In the genomic region with DNA sequence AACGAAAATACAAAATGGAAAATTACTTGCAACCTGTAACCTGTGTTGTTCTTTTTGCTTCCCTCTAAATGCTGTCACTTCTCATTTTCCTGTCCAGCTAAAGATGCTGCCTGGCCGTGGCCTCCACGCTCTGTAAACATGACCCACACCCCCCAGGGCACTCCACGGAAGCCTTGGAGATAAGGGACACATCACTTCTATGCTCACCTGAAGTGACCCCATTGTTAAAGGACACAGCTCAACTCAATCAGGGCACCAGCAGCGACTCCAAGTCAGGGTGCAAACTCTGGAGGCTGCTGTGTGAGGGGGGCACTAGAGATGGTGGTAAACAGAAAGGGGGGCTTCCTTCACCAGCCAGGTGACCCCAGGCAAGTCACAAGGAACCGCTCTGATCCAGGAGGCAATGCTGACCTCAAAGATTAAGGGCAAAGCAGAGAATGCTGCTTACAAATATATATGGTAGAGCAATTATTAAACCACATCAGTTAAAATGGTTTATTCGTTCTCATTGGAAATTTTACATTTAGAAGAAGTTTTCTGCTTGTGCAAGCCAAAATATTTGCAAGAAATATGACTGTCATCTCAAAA, we compare ENCODE assay signal across 1 cellular context.
TF ChIP-seq lines count a peak whose summit lies in the region.

No MANE protein-coding gene starts in this region.

TF ChIP-seq in WTC11, 78 proteins besides CTCF, POLR2A, EP300 and RAD21:
- no peak for TF ChIP-seq CREM (CRISPR knock-in tag; IDR thresholded peaks at IDR 0.05)
- TF ChIP-seq, protein P1, sequence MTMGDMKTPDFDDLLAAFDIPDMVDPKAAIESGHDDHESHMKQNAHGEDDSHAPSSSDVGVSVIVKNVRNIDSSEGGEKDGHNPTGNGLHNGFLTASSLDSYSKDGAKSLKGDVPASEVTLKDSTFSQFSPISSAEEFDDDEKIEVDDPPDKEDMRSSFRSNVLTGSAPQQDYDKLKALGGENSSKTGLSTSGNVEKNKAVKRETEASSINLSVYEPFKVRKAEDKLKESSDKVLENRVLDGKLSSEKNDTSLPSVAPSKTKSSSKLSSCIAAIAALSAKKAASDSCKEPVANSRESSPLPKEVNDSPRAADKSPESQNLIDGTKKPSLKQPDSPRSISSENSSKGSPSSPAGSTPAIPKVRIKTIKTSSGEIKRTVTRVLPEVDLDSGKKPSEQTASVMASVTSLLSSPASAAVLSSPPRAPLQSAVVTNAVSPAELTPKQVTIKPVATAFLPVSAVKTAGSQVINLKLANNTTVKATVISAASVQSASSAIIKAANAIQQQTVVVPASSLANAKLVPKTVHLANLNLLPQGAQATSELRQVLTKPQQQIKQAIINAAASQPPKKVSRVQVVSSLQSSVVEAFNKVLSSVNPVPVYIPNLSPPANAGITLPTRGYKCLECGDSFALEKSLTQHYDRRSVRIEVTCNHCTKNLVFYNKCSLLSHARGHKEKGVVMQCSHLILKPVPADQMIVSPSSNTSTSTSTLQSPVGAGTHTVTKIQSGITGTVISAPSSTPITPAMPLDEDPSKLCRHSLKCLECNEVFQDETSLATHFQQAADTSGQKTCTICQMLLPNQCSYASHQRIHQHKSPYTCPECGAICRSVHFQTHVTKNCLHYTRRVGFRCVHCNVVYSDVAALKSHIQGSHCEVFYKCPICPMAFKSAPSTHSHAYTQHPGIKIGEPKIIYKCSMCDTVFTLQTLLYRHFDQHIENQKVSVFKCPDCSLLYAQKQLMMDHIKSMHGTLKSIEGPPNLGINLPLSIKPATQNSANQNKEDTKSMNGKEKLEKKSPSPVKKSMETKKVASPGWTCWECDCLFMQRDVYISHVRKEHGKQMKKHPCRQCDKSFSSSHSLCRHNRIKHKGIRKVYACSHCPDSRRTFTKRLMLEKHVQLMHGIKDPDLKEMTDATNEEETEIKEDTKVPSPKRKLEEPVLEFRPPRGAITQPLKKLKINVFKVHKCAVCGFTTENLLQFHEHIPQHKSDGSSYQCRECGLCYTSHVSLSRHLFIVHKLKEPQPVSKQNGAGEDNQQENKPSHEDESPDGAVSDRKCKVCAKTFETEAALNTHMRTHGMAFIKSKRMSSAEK (CRISPR knock-in tag; IDR thresholded peaks at IDR 0.05; ENCODE audit: borderline replicate concordance) = no peak
- TF ChIP-seq ELF4 (CRISPR knock-in tag; IDR thresholded peaks at IDR 0.05; ENCODE audit: low read depth) = no peak
- no peak for TF ChIP-seq NFATC4 (CRISPR knock-in tag; IDR thresholded peaks at IDR 0.05)
- TF ChIP-seq, protein P2, sequence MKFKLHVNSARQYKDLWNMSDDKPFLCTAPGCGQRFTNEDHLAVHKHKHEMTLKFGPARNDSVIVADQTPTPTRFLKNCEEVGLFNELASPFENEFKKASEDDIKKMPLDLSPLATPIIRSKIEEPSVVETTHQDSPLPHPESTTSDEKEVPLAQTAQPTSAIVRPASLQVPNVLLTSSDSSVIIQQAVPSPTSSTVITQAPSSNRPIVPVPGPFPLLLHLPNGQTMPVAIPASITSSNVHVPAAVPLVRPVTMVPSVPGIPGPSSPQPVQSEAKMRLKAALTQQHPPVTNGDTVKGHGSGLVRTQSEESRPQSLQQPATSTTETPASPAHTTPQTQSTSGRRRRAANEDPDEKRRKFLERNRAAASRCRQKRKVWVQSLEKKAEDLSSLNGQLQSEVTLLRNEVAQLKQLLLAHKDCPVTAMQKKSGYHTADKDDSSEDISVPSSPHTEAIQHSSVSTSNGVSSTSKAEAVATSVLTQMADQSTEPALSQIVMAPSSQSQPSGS (CRISPR knock-in tag; IDR thresholded peaks at IDR 0.05; ENCODE audit: borderline replicate concordance, low read depth) = no peak
- TF ChIP-seq NFYB (CRISPR knock-in tag; conservative IDR thresholded peaks at IDR 0.05; ENCODE audit: low read depth) = no peak
- no peak for TF ChIP-seq ZBTB21 (CRISPR knock-in tag; IDR thresholded peaks at IDR 0.05; ENCODE audit: borderline replicate concordance)
- TF ChIP-seq ESRRA (CRISPR knock-in tag; IDR thresholded peaks at IDR 0.05; ENCODE audit: borderline replicate concordance) = no peak
- TF ChIP-seq NR1H2 (CRISPR knock-in tag; IDR thresholded peaks at IDR 0.05) = no peak
- TF ChIP-seq, protein P3, sequence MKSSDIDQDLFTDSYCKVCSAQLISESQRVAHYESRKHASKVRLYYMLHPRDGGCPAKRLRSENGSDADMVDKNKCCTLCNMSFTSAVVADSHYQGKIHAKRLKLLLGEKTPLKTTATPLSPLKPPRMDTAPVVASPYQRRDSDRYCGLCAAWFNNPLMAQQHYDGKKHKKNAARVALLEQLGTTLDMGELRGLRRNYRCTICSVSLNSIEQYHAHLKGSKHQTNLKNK (CRISPR knock-in tag; IDR thresholded peaks at IDR 0.05) = no peak
- TF ChIP-seq, protein P4, sequence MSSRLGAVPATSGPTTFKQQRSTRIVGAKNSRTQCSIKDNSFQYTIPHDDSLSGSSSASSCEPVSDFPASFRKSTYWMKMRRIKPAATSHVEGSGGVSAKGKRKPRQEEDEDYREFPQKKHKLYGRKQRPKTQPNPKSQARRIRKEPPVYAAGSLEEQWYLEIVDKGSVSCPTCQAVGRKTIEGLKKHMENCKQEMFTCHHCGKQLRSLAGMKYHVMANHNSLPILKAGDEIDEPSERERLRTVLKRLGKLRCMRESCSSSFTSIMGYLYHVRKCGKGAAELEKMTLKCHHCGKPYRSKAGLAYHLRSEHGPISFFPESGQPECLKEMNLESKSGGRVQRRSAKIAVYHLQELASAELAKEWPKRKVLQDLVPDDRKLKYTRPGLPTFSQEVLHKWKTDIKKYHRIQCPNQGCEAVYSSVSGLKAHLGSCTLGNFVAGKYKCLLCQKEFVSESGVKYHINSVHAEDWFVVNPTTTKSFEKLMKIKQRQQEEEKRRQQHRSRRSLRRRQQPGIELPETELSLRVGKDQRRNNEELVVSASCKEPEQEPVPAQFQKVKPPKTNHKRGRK (CRISPR knock-in tag; IDR thresholded peaks at IDR 0.05; ENCODE audit: borderline replicate concordance) = no peak
- TF ChIP-seq, protein P5, sequence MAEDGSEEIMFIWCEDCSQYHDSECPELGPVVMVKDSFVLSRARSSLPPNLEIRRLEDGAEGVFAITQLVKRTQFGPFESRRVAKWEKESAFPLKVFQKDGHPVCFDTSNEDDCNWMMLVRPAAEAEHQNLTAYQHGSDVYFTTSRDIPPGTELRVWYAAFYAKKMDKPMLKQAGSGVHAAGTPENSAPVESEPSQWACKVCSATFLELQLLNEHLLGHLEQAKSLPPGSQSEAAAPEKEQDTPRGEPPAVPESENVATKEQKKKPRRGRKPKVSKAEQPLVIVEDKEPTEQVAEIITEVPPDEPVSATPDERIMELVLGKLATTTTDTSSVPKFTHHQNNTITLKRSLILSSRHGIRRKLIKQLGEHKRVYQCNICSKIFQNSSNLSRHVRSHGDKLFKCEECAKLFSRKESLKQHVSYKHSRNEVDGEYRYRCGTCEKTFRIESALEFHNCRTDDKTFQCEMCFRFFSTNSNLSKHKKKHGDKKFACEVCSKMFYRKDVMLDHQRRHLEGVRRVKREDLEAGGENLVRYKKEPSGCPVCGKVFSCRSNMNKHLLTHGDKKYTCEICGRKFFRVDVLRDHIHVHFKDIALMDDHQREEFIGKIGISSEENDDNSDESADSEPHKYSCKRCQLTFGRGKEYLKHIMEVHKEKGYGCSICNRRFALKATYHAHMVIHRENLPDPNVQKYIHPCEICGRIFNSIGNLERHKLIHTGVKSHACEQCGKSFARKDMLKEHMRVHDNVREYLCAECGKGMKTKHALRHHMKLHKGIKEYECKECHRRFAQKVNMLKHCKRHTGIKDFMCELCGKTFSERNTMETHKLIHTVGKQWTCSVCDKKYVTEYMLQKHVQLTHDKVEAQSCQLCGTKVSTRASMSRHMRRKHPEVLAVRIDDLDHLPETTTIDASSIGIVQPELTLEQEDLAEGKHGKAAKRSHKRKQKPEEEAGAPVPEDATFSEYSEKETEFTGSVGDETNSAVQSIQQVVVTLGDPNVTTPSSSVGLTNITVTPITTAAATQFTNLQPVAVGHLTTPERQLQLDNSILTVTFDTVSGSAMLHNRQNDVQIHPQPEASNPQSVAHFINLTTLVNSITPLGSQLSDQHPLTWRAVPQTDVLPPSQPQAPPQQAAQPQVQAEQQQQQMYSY (CRISPR knock-in tag; IDR thresholded peaks at IDR 0.05) = no peak
- TF ChIP-seq, protein P6, sequence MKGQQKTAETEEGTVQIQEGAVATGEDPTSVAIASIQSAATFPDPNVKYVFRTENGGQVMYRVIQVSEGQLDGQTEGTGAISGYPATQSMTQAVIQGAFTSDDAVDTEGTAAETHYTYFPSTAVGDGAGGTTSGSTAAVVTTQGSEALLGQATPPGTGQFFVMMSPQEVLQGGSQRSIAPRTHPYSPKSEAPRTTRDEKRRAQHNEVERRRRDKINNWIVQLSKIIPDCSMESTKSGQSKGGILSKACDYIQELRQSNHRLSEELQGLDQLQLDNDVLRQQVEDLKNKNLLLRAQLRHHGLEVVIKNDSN (CRISPR knock-in tag; IDR thresholded peaks at IDR 0.05) = no peak
- TF ChIP-seq RORB (CRISPR knock-in tag; IDR thresholded peaks at IDR 0.05) = no peak
- TF ChIP-seq ZNF671 (CRISPR knock-in tag; IDR thresholded peaks at IDR 0.05) = no peak
- TF ChIP-seq, protein P7, sequence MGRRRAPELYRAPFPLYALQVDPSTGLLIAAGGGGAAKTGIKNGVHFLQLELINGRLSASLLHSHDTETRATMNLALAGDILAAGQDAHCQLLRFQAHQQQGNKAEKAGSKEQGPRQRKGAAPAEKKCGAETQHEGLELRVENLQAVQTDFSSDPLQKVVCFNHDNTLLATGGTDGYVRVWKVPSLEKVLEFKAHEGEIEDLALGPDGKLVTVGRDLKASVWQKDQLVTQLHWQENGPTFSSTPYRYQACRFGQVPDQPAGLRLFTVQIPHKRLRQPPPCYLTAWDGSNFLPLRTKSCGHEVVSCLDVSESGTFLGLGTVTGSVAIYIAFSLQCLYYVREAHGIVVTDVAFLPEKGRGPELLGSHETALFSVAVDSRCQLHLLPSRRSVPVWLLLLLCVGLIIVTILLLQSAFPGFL (CRISPR knock-in tag; IDR thresholded peaks at IDR 0.05; ENCODE audit: borderline replicate concordance) = no peak
- TF ChIP-seq JUN (CRISPR knock-in tag; IDR thresholded peaks at IDR 0.05) = no peak
- TF ChIP-seq, protein P8, sequence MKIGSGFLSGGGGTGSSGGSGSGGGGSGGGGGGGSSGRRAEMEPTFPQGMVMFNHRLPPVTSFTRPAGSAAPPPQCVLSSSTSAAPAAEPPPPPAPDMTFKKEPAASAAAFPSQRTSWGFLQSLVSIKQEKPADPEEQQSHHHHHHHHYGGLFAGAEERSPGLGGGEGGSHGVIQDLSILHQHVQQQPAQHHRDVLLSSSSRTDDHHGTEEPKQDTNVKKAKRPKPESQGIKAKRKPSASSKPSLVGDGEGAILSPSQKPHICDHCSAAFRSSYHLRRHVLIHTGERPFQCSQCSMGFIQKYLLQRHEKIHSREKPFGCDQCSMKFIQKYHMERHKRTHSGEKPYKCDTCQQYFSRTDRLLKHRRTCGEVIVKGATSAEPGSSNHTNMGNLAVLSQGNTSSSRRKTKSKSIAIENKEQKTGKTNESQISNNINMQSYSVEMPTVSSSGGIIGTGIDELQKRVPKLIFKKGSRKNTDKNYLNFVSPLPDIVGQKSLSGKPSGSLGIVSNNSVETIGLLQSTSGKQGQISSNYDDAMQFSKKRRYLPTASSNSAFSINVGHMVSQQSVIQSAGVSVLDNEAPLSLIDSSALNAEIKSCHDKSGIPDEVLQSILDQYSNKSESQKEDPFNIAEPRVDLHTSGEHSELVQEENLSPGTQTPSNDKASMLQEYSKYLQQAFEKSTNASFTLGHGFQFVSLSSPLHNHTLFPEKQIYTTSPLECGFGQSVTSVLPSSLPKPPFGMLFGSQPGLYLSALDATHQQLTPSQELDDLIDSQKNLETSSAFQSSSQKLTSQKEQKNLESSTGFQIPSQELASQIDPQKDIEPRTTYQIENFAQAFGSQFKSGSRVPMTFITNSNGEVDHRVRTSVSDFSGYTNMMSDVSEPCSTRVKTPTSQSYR (CRISPR knock-in tag; IDR thresholded peaks at IDR 0.05) = no peak
- TF ChIP-seq TEAD4 (CRISPR knock-in tag; IDR thresholded peaks at IDR 0.05) = no peak
- TF ChIP-seq ATF1 (CRISPR knock-in tag; IDR thresholded peaks at IDR 0.05) = no peak
